Comparison of ENCODE assay signal across 1 cellular context in the genomic region with DNA sequence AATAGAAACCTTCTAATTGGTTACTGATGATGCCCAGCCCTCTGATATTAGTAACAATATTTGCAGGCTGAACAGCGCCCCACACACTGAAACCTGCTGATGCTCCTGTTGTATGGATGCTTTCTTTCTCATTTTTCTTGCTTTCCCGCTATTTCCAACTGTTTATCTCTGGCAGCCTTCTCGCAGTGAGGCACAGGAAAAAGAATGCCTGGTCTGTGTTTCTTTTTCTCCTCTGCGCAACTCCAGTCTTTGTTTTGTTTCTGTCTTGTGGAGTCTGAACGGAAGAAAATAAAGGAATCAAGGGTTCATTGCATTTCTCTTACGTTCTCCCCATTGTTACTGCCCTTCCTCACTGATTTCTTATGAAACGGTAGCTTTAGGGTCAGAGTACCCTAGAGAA.
TF ChIP-seq lines count a peak whose summit lies in the region.

No MANE protein-coding gene starts in this region.

TF ChIP-seq in H1, 55 proteins besides CTCF, POLR2A, EP300 and RAD21 (continued from another document):
- TF ChIP-seq, protein P1, sequence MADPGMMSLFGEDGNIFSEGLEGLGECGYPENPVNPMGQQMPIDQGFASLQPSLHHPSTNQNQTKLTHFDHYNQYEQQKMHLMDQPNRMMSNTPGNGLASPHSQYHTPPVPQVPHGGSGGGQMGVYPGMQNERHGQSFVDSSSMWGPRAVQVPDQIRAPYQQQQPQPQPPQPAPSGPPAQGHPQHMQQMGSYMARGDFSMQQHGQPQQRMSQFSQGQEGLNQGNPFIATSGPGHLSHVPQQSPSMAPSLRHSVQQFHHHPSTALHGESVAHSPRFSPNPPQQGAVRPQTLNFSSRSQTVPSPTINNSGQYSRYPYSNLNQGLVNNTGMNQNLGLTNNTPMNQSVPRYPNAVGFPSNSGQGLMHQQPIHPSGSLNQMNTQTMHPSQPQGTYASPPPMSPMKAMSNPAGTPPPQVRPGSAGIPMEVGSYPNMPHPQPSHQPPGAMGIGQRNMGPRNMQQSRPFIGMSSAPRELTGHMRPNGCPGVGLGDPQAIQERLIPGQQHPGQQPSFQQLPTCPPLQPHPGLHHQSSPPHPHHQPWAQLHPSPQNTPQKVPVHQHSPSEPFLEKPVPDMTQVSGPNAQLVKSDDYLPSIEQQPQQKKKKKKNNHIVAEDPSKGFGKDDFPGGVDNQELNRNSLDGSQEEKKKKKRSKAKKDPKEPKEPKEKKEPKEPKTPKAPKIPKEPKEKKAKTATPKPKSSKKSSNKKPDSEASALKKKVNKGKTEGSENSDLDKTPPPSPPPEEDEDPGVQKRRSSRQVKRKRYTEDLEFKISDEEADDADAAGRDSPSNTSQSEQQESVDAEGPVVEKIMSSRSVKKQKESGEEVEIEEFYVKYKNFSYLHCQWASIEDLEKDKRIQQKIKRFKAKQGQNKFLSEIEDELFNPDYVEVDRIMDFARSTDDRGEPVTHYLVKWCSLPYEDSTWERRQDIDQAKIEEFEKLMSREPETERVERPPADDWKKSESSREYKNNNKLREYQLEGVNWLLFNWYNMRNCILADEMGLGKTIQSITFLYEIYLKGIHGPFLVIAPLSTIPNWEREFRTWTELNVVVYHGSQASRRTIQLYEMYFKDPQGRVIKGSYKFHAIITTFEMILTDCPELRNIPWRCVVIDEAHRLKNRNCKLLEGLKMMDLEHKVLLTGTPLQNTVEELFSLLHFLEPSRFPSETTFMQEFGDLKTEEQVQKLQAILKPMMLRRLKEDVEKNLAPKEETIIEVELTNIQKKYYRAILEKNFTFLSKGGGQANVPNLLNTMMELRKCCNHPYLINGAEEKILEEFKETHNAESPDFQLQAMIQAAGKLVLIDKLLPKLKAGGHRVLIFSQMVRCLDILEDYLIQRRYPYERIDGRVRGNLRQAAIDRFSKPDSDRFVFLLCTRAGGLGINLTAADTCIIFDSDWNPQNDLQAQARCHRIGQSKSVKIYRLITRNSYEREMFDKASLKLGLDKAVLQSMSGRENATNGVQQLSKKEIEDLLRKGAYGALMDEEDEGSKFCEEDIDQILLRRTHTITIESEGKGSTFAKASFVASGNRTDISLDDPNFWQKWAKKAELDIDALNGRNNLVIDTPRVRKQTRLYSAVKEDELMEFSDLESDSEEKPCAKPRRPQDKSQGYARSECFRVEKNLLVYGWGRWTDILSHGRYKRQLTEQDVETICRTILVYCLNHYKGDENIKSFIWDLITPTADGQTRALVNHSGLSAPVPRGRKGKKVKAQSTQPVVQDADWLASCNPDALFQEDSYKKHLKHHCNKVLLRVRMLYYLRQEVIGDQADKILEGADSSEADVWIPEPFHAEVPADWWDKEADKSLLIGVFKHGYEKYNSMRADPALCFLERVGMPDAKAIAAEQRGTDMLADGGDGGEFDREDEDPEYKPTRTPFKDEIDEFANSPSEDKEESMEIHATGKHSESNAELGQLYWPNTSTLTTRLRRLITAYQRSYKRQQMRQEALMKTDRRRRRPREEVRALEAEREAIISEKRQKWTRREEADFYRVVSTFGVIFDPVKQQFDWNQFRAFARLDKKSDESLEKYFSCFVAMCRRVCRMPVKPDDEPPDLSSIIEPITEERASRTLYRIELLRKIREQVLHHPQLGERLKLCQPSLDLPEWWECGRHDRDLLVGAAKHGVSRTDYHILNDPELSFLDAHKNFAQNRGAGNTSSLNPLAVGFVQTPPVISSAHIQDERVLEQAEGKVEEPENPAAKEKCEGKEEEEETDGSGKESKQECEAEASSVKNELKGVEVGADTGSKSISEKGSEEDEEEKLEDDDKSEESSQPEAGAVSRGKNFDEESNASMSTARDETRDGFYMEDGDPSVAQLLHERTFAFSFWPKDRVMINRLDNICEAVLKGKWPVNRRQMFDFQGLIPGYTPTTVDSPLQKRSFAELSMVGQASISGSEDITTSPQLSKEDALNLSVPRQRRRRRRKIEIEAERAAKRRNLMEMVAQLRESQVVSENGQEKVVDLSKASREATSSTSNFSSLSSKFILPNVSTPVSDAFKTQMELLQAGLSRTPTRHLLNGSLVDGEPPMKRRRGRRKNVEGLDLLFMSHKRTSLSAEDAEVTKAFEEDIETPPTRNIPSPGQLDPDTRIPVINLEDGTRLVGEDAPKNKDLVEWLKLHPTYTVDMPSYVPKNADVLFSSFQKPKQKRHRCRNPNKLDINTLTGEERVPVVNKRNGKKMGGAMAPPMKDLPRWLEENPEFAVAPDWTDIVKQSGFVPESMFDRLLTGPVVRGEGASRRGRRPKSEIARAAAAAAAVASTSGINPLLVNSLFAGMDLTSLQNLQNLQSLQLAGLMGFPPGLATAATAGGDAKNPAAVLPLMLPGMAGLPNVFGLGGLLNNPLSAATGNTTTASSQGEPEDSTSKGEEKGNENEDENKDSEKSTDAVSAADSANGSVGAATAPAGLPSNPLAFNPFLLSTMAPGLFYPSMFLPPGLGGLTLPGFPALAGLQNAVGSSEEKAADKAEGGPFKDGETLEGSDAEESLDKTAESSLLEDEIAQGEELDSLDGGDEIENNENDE (IDR thresholded peaks at IDR 0.05; ENCODE audit: insufficient replicate concordance, low read length): no peak
- TF ChIP-seq GTF2F1 (IDR thresholded peaks at IDR 0.05; ENCODE audit: borderline replicate concordance, low read depth, low read length): no peak
- no peak for TF ChIP-seq RXRA (IDR thresholded peaks at IDR 0.05; ENCODE audit: insufficient read depth, low read depth, low read length)
- no peak for TF ChIP-seq CEBPB (IDR thresholded peaks at IDR 0.05; ENCODE audit: low read depth, low read length)
- TF ChIP-seq POU5F1 (IDR thresholded peaks at IDR 0.05; ENCODE audit: low read depth, low read length): no peak
- TF ChIP-seq, protein P2, sequence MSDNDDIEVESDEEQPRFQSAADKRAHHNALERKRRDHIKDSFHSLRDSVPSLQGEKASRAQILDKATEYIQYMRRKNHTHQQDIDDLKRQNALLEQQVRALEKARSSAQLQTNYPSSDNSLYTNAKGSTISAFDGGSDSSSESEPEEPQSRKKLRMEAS (IDR thresholded peaks at IDR 0.05): no peak
- no peak for TF ChIP-seq TBP (IDR thresholded peaks at IDR 0.05; ENCODE audit: low read depth, low read length)
- TF ChIP-seq TAF1 (IDR thresholded peaks at IDR 0.05; ENCODE audit: low read depth, low read length): no peak
- TF ChIP-seq TEAD4 (IDR thresholded peaks at IDR 0.05; ENCODE audit: low read depth, low read length): no peak
- no peak for TF ChIP-seq PHF8 (conservative IDR thresholded peaks at IDR 0.05; ENCODE audit: low read depth, low read length)
